Comparison of ENCODE assay signal across 8 cellular contexts in genomic region chr12:39990122-39991101, GRCh38.
DNase-seq lines count a peak whose midpoint lies in the region; ATAC-seq and TF ChIP-seq lines count a peak whose summit lies in the region.

No MANE protein-coding gene starts in this region.

- H3K36me3 ChIP-seq in CD8-positive, alpha-beta memory T cell (ENCODE audit: insufficient read depth, low read length): no peaks in the 10 kb centered on the region
- H3K36me3 ChIP-seq in left ventricle myocardium inferior: no peaks in the 10 kb centered on the region

- no peaks in the 10 kb centered on the region for H3K9me3 Mint-ChIP-seq in CD8-positive, alpha-beta memory T cell
- no peaks in the 10 kb centered on the region for H3K9me3 Mint-ChIP-seq in activated naive CD4-positive, alpha-beta T cell treated with anti-CD3 and anti-CD28 coated beads for 36 hours

- peaks cover 3 to 14% (median 7%) of the 10 kb centered on the region in 3 donors for H3K4me1 Mint-ChIP-seq in CD8-positive, alpha-beta memory T cell
- no peaks in the 10 kb centered on the region for H3K4me1 Mint-ChIP-seq in activated naive CD4-positive, alpha-beta T cell treated with anti-CD3 and anti-CD28 coated beads for 36 hours (ENCODE audit: low read depth)

- intact Hi-C loops in activated naive CD4-positive, alpha-beta T cell treated with anti-CD3 and anti-CD28 coated beads for 36 hours (cut with micrococcal nuclease): loop anchor here (1.0 to 10.0 kb wide), 4 partner anchors 225 to 672 kb away; no protein-coding TSS in a partner anchor
- intact Hi-C loops in left ventricle myocardium inferior (cut with micrococcal nuclease): no loop called here

- no peaks in the 10 kb centered on the region for H3K4me1 ChIP-seq in CD8-positive, alpha-beta memory T cell (ENCODE audit: insufficient read depth, low read length)
- H3K4me1 ChIP-seq in left ventricle myocardium inferior: peaks cover 17% of the 10 kb centered on the region

- DNase-seq in CD8-positive, alpha-beta memory T cell: peak; percentile 26 to 63 (median 37)
- peak; percentile 25 for DNase-seq in RWPE1 (ENCODE audit: low spot score)
- DNase-seq in activated naive CD4-positive, alpha-beta T cell treated with anti-CD3 and anti-CD28 coated beads for 36 hours: peak; percentile 74
- DNase-seq in left ventricle myocardium inferior: peak; percentile 30
- DNase-seq in stimulated activated CD4-positive, alpha-beta T cell treated with anti-CD3 and anti-CD28 coated beads, Interleukin-12 subunit alpha, Interleukin-12 subunit beta, amount 100 ng/mL, for 4 hours: peak; percentile 52
- no peak for DNase-seq in NCI-H510A (lab: John Stamatoyannopoulos, UW)

- no peaks in the 10 kb centered on the region for H3K27me3 ChIP-seq in CD8-positive, alpha-beta memory T cell (ENCODE audit: insufficient read depth, low read length, poor library complexity, severe bottlenecking)
- H3K27me3 ChIP-seq in left ventricle myocardium inferior (ENCODE audit: low read depth): no peaks in the 10 kb centered on the region

- H3K4me3 Mint-ChIP-seq in CD8-positive, alpha-beta memory T cell: no peak overlapping the region
- H3K4me3 Mint-ChIP-seq in activated naive CD4-positive, alpha-beta T cell treated with anti-CD3 and anti-CD28 coated beads for 36 hours: no peak overlapping the region

- H3K27ac Mint-ChIP-seq in CD8-positive, alpha-beta memory T cell: peak overlapping the region in 2 of 8 donors; percentile 13 to 21
- no peak overlapping the region for H3K27ac Mint-ChIP-seq in activated naive CD4-positive, alpha-beta T cell treated with anti-CD3 and anti-CD28 coated beads for 36 hours

- H3K27ac ChIP-seq in CD8-positive, alpha-beta memory T cell (ENCODE audit: low read depth, low read length): no peak overlapping the region
- H3K27ac ChIP-seq in RWPE1 (no peak overlapping the region), left ventricle myocardium inferior (replicated peaks) (peak overlapping the region; percentile 19)

- CTCF ChIA-PET in CD8-positive, alpha-beta memory T cell (lab: Charles Lee): interaction anchor here (0.9 to 3.1 kb wide), 9 partner anchors 10 to 744 kb away, joined by 3 to 10 read pairs (median 3); no protein-coding TSS in a partner anchor
- CTCF ChIA-PET in RWPE1 (lab: Yijun Ruan, JAX): interaction anchor here (0.6 to 1.0 kb wide), 3 partner anchors 137 to 1545 kb away, joined by 3 to 5 read pairs (median 4); no protein-coding TSS in a partner anchor
- CTCF ChIA-PET in activated naive CD4-positive, alpha-beta T cell treated with anti-CD3 and anti-CD28 coated beads for 36 hours (lab: Charles Lee): interaction anchor here (0.6 to 2.5 kb wide), 12 partner anchors 10 to 293 kb away, joined by 3 to 23 read pairs (median 3); no protein-coding TSS in a partner anchor

- TF ChIP-seq CTCF in RWPE1 (conservative IDR thresholded peaks at IDR 0.05; ENCODE audit: low read depth): peak; percentile 51
- peak; percentile 84 for TF ChIP-seq CTCF in left ventricle myocardium inferior (IDR thresholded peaks at IDR 0.05; ENCODE audit: borderline replicate concordance)

- ATAC-seq in GM19043 (IDR thresholded peaks at IDR 0.05; ENCODE audit: low read depth, unreplicated experiment): peak; percentile 95
- peak; percentile 96 for ATAC-seq in HG03175 (IDR thresholded peaks at IDR 0.05; ENCODE audit: unreplicated experiment)

- POLR2A ChIA-PET in CD8-positive, alpha-beta memory T cell (lab: Charles Lee): no interaction called here
- POLR2A ChIA-PET in RWPE1 (lab: Yijun Ruan, JAX; ENCODE audit: low non-redundant PET): no interaction called here

- H3K4me3 ChIP-seq in CD8-positive, alpha-beta memory T cell (ENCODE audit: low read length): no peak overlapping the region
- H3K4me3 ChIP-seq in left ventricle myocardium inferior: no peak overlapping the region

- no peaks in the 10 kb centered on the region for H3K36me3 Mint-ChIP-seq in CD8-positive, alpha-beta memory T cell
- H3K36me3 Mint-ChIP-seq in activated naive CD4-positive, alpha-beta T cell treated with anti-CD3 and anti-CD28 coated beads for 36 hours (ENCODE audit: low read depth): no peaks in the 10 kb centered on the region

- no peaks in the 10 kb centered on the region for H3K27me3 Mint-ChIP-seq in CD8-positive, alpha-beta memory T cell
- no peaks in the 10 kb centered on the region for H3K27me3 Mint-ChIP-seq in activated naive CD4-positive, alpha-beta T cell treated with anti-CD3 and anti-CD28 coated beads for 36 hours (ENCODE audit: low read depth)

- H3K9me3 ChIP-seq in CD8-positive, alpha-beta memory T cell (ENCODE audit: low read length): no peaks in the 10 kb centered on the region
- no peaks in the 10 kb centered on the region for H3K9me3 ChIP-seq in left ventricle myocardium inferior (replicated peaks)
